Comparison of ENCODE assay signal across 39 cellular contexts in genomic region chr3:149843502-149843901, GRCh38. TPM values are rescaled to one million over a fixed set of nuclear protein-coding genes. Genes with fewer than 3 reads are reported as not detected.
"Had no signal": no experiment of that assay in that cellular context is flagged by ENCODE, and none has a peak within 500 bp of the region (broad histone marks: within the 10 kb centered on the region; RNA-seq: fewer than 3 reads in every experiment).

No MANE protein-coding gene starts in this region.

- H3K36me3 ChIP-seq: brain microvascular endothelial cell, breast epithelium had no signal

- H3K4me3 Mint-ChIP-seq: activated B cell treated with CpG ODN at 0.5 μM for 24 hours; activated CD4-positive, alpha-beta memory T cell treated with anti-CD3 and anti-CD28 coated beads for 36 hours; activated CD4-positive, alpha-beta T cell treated with anti-CD3 and anti-CD28 coated beads, Interleukin-2, amount 10 ng/mL, durations not matched to agents 24 days and 14 days; activated CD8-positive, alpha-beta T cell treated with anti-CD3 and anti-CD28 coated beads for 36 hours; activated naive CD4-positive, alpha-beta T cell treated with anti-CD3 and anti-CD28 coated beads for 36 hours; activated naive CD8-positive, alpha-beta T cell treated with anti-CD3 and anti-CD28 coated beads for 36 hours; activated T-cell treated with anti-CD3 and anti-CD28 coated beads, Interleukin-2, amount 50 U/mL, for 4 hours; activated T-cell treated with anti-CD3 and anti-CD28 coated beads, Interleukin-2, amount 50 U/mL, for 72 hours; activated T-helper 1 cell treated with anti-CD3 and anti-CD28 coated beads, Interleukin-12 subunit alpha, Interleukin-12 subunit beta, Interleukin-2, Interleukin-4 antibody, amounts not matched to agents 30 ng/mL and 10 ng/mL and 1 ng/mL, durations not matched to agents 14 hours and 24 hours and 36 hours; activated T-helper 17 cell treated with anti-CD3 and anti-CD28 coated beads, Interleukin-2, amount 50 U/mL, for 72 hours; T-cell; T-helper 17 cell had no signal

- H3K27ac ChIP-seq: adrenal gland, body of pancreas, brain microvascular endothelial cell, breast epithelium, VCaP had no signal

- DNase-seq: activated B cell treated with CpG ODN at 0.5 μM for 24 hours; activated CD4-positive, alpha-beta memory T cell treated with anti-CD3 and anti-CD28 coated beads for 36 hours; activated CD4-positive, alpha-beta T cell treated with anti-CD3 and anti-CD28 coated beads for 4 hours; activated CD4-positive, alpha-beta T cell treated with anti-CD3 and anti-CD28 coated beads, Interleukin-2, amount 10 ng/mL, durations not matched to agents 24 days and 14 days; activated CD4-positive, alpha-beta T cell treated with anti-CD3 and anti-CD28 coated beads, Interleukin-2, amount 50 U/mL, for 1 hour; activated CD4-positive, alpha-beta T cell treated with anti-CD3 and anti-CD28 coated beads, Interleukin-2, amount 50 U/mL, for 4 hours; activated CD4-positive, CD25-positive, alpha-beta regulatory T cell treated with anti-CD3 and anti-CD28 coated beads, Interleukin-2, amount 50 U/mL, for 72 hours; activated CD8-positive, alpha-beta memory T cell treated with anti-CD3 and anti-CD28 coated beads, Interleukin-2, amount 50 U/mL, for 4 hours; activated CD8-positive, alpha-beta T cell treated with anti-CD3 and anti-CD28 coated beads for 36 hours; activated effector memory CD4-positive, alpha-beta T cell treated with anti-CD3 and anti-CD28 coated beads, Interleukin-2, amount 50 U/mL, for 16 hours; activated gamma-delta T cell treated with Interleukin-2 at 50 U/mL for 16 hours; activated naive CD4-positive, alpha-beta T cell; activated naive CD4-positive, alpha-beta T cell treated with anti-CD3 and anti-CD28 coated beads for 36 hours; activated naive CD4-positive, alpha-beta T cell treated with anti-CD3 and anti-CD28 coated beads, Interleukin-2, amount 50 U/mL, for 16 hours; activated naive CD8-positive, alpha-beta T cell treated with anti-CD3 and anti-CD28 coated beads for 36 hours; activated T-cell treated with anti-CD3 and anti-CD28 coated beads for 4 hours; activated T-cell treated with anti-CD3 and anti-CD28 coated beads, Interleukin-2, amount 50 U/mL, for 1 hour; activated T-cell treated with anti-CD3 and anti-CD28 coated beads, Interleukin-2, amount 50 U/mL, for 4 hours; activated T-cell treated with anti-CD3 and anti-CD28 coated beads, Interleukin-2, amount 50 U/mL, for 72 hours; adrenal gland; amniotic stem cell; aorta; body of pancreas; brain microvascular endothelial cell; central memory CD4-positive, alpha-beta T cell; T-cell; T-helper 17 cell; T1000 had no signal

- H3K27ac Mint-ChIP-seq: activated B cell treated with CpG ODN at 0.5 μM for 24 hours; activated CD4-positive, alpha-beta memory T cell treated with anti-CD3 and anti-CD28 coated beads for 36 hours; activated CD4-positive, alpha-beta T cell treated with anti-CD3 and anti-CD28 coated beads, Interleukin-2, amount 10 ng/mL, durations not matched to agents 24 days and 14 days; activated CD8-positive, alpha-beta T cell treated with anti-CD3 and anti-CD28 coated beads for 36 hours; activated naive CD4-positive, alpha-beta T cell treated with anti-CD3 and anti-CD28 coated beads for 36 hours; activated naive CD4-positive, alpha-beta T cell treated with anti-CD3 and anti-CD28 coated beads, Interleukin-2, amount 50 U/mL, for 72 hours; activated naive CD8-positive, alpha-beta T cell treated with anti-CD3 and anti-CD28 coated beads for 36 hours; activated T-cell treated with anti-CD3 and anti-CD28 coated beads, Interleukin-2, amount 50 U/mL, for 72 hours; activated T-helper 1 cell treated with anti-CD3 and anti-CD28 coated beads, Interleukin-12 subunit alpha, Interleukin-12 subunit beta, Interleukin-2, Interleukin-4 antibody, amounts not matched to agents 30 ng/mL and 10 ng/mL and 1 ng/mL, durations not matched to agents 14 hours and 24 hours and 36 hours; activated T-helper 17 cell treated with anti-CD3 and anti-CD28 coated beads, Interleukin-2, amount 50 U/mL, for 72 hours; T-cell; T-helper 17 cell had no signal

- H3K4me3 ChIP-seq: adrenal gland, body of pancreas, breast epithelium had no signal

- FAIRE-seq: astrocyte, TTC549 had no signal

- H3K27me3 Mint-ChIP-seq: activated B cell treated with CpG ODN at 0.5 μM for 24 hours; activated CD4-positive, alpha-beta memory T cell treated with anti-CD3 and anti-CD28 coated beads for 36 hours; activated CD4-positive, alpha-beta T cell treated with anti-CD3 and anti-CD28 coated beads, Interleukin-2, amount 10 ng/mL, durations not matched to agents 24 days and 14 days; activated CD8-positive, alpha-beta T cell treated with anti-CD3 and anti-CD28 coated beads for 36 hours; activated naive CD8-positive, alpha-beta T cell treated with anti-CD3 and anti-CD28 coated beads for 36 hours; activated T-helper 17 cell treated with anti-CD3 and anti-CD28 coated beads, Interleukin-2, amount 50 U/mL, for 72 hours; T-cell; T-helper 17 cell had no signal

- H3K9me3 Mint-ChIP-seq: activated naive CD4-positive, alpha-beta T cell treated with anti-CD3 and anti-CD28 coated beads, Interleukin-2, amount 50 U/mL, for 72 hours; activated T-cell treated with anti-CD3 and anti-CD28 coated beads, Interleukin-2, amount 50 U/mL, for 72 hours; activated T-helper 17 cell treated with anti-CD3 and anti-CD28 coated beads, Interleukin-2, amount 50 U/mL, for 72 hours had no signal

- H3K27me3 ChIP-seq: adrenal gland, body of pancreas, brain microvascular endothelial cell, breast epithelium had no signal

- H3K9me3 ChIP-seq: adrenal gland had no signal

- ATAC-seq: activated CD8-positive, alpha-beta T cell treated with anti-CD3 and anti-CD28 coated beads for 36 hours; activated naive CD4-positive, alpha-beta T cell treated with anti-CD3 and anti-CD28 coated beads, Interleukin-2, amount 50 U/mL, for 72 hours; activated T-cell treated with anti-CD3 and anti-CD28 coated beads, Interleukin-2, amount 50 U/mL, for 4 hours; activated T-cell treated with anti-CD3 and anti-CD28 coated beads, Interleukin-2, amount 50 U/mL, for 72 hours; activated T-helper 17 cell treated with anti-CD3 and anti-CD28 coated beads, Interleukin-2, amount 50 U/mL, for 72 hours; body of pancreas; T-cell; T-helper 17 cell had no signal

RNA-seq across cellular contexts. Expression of gene ANKUB1, which starts 51.1 kb away (rescaled TPM):
- total RNA-seq: activated B cell treated with CpG ODN at 0.5 μM for 24 hours; activated CD4-positive, alpha-beta memory T cell treated with anti-CD3 and anti-CD28 coated beads for 36 hours; activated CD4-positive, alpha-beta T cell treated with anti-CD3 and anti-CD28 coated beads, Interleukin-2, amount 10 ng/mL, durations not matched to agents 24 days and 14 days; activated CD8-positive, alpha-beta memory T cell treated with anti-CD3 and anti-CD28 coated beads for 36 hours; activated CD8-positive, alpha-beta T cell treated with anti-CD3 and anti-CD28 coated beads for 36 hours; activated naive CD4-positive, alpha-beta T cell treated with anti-CD3 and anti-CD28 coated beads for 36 hours; activated naive CD4-positive, alpha-beta T cell treated with anti-CD3 and anti-CD28 coated beads, Interleukin-2, amount 50 U/mL, for 72 hours; activated naive CD8-positive, alpha-beta T cell treated with anti-CD3 and anti-CD28 coated beads for 36 hours; activated T-cell treated with anti-CD3 and anti-CD28 coated beads, Interleukin-2, amount 50 U/mL, for 4 hours; activated T-cell treated with anti-CD3 and anti-CD28 coated beads, Interleukin-2, amount 50 U/mL, for 72 hours; activated T-helper 1 cell treated with anti-CD3 and anti-CD28 coated beads, Interleukin-12 subunit alpha, Interleukin-12 subunit beta, Interleukin-2, Interleukin-4 antibody, amounts not matched to agents 30 ng/mL and 10 ng/mL and 1 ng/mL, durations not matched to agents 14 hours and 24 hours and 36 hours; activated T-helper 17 cell treated with anti-CD3 and anti-CD28 coated beads, Interleukin-2, amount 50 U/mL, for 72 hours; adrenal gland; aorta; astrocyte; body of pancreas; breast epithelium; cardiac septum; T-cell; T-helper 1 cell treated with Interleukin-12 subunit alpha and Interleukin-12 subunit beta and Interleukin-4 antibody, amounts not matched to agents 30 ng/mL and 1 ng/mL, for 36 hours; T-helper 17 cell; T-helper 2 cell treated with Interferon-gamma antibody and Interleukin-4, amounts not matched to agents 100 ng/mL and 5 ng/mL, for 36 hours had no signal
- polyA plus RNA-seq: adrenal gland, aorta had no signal
